Comparison of ENCODE assay signal across 11 cellular contexts in the genomic region with DNA sequence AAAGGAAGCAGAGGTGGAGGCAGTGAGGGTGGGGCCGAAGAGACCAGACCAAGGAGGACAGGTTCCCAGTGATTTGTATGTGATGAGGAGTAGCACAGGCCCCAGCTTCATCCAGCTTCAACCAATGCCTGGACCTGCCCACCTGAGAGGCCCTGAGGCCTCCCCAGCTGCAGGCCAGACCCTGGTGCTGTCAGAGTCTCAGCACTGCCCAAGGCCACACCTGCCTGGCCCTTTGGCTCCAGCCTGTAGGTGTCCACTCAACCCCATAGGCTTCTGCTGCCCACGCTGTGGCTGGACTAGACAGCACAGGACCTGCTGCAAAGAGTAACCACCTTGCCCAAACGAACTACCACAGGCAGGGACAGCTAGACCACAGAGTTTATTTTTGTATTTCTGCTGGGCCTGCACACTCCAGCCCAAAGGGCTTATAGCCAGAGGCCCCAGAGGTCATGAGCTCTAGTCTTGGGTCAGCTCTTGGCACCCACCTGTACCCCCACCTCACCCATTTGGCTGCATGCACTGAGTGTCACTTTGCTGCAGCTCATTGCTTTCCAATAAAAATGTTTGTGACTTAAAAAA.
A peak's percentile ranks its signal among the peaks of the same experiment; 100 is the strongest.
DNase-seq lines count a peak whose midpoint lies in the region; ATAC-seq lines count a peak whose summit lies in the region.
"Had no signal": no experiment of that assay in that cellular context is flagged by ENCODE, and none has a peak within 500 bp of the region (broad histone marks: within the 10 kb centered on the region; RNA-seq: fewer than 3 reads in every experiment).

No MANE protein-coding gene starts in this region.

- no peaks in the 10 kb centered on the region for H3K27me3 Mint-ChIP-seq in memory B cell

- DNase-seq in memory B cell (ENCODE audit: low spot score in 2 of 2) (no peak), COLO829 (ENCODE audit: low spot score) (no peak), SK-N-DZ (ENCODE audit: low spot score) (no peak), DMS 273 (lab: John Stamatoyannopoulos, UW; ENCODE audit: unreplicated experiment) (no peak)
- DNase-seq in stimulated activated naive CD4-positive, alpha-beta T cell (lab: John Stamatoyannopoulos, UW): no peak
- DNase-seq: cerebellar nuclear complex, hypothalamus, pancreas had no signal

- peaks cover under 1% of the 10 kb centered on the region for H3K36me3 Mint-ChIP-seq in memory B cell

- ATAC-seq in GM18517 (IDR thresholded peaks at IDR 0.05; ENCODE audit: unreplicated experiment) (peak; percentile 15), GM21528 (IDR thresholded peaks at IDR 0.05; ENCODE audit: low FRiP score, unreplicated experiment) (peak; percentile 3), HG03439 (IDR thresholded peaks at IDR 0.05; ENCODE audit: unreplicated experiment) (peak; percentile 28), memory B cell (ENCODE audit: low read depth) (no peak)
- ATAC-seq: pancreas had no signal

- peak overlapping the region; percentile 79 for H3K27ac Mint-ChIP-seq in memory B cell

- peaks cover 27% of the 10 kb centered on the region for H3K4me1 Mint-ChIP-seq in memory B cell

- H3K9me3 Mint-ChIP-seq in memory B cell: peaks cover 3% of the 10 kb centered on the region

- peak overlapping the region; percentile 72 for H3K4me3 Mint-ChIP-seq in memory B cell
